In the genomic region with DNA sequence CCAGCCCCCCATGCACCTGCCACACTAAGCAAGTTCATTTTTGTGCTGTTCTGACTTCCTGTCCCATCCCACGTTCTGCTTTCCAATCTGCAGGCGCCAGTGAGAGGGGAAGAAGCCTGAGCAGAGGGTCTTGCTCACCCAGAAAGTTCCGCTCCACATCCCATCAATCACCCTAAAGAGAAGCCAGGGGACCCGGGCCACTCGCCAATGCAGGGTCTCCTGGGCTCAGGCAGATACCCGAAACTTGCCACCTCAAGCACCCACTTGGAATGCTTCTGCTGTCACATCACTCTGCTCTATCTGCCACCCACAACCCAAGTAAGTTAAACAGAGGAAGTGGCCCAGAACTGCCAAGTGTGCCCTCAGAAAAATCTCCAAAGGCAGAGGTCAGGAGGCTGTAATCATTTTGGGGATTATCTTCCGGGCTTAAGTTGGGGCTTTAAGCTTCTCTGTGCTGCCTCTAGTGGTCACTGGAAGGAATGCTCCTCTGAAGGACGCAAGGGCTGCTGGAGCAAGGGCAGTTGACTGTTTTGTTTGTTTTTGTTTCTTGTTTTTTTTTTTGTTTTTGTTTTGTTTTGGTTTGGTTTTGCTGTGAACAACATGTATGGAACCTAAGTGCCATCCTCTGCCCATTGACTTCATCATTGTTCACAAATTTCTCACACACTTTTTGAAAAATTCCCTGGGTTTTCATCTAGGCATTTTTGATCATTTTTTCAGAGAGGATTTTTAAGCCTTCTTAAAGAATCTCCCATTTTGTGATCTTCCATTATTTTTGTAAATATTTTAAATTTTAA, we compare ENCODE assay signal across 8 cellular contexts. TPM values are rescaled to one million over a fixed set of nuclear protein-coding genes. Genes with fewer than 3 reads are reported as not detected.
A peak's percentile ranks its signal among the peaks of the same experiment; 100 is the strongest.
DNase-seq lines count a peak whose midpoint lies in the region; ATAC-seq and TF ChIP-seq lines count a peak whose summit lies in the region.

No MANE protein-coding gene starts in this region.

- H3K27me3 ChIP-seq in HL-60 (ENCODE audit: insufficient read depth, poor library complexity, severe bottlenecking), result no peaks in the 10 kb centered on the region
- no peaks in the 10 kb centered on the region for H3K27me3 ChIP-seq in SU-DHL-6 (ENCODE audit: low read length)
- no peaks in the 10 kb centered on the region for H3K27me3 ChIP-seq in esophagus squamous epithelium
- no peaks in the 10 kb centered on the region for H3K27me3 ChIP-seq in neutrophil

- no peak for TF ChIP-seq POLR2A in esophagus squamous epithelium (IDR thresholded peaks at IDR 0.05)

- DNase-seq in NCI-H345 (lab: John Stamatoyannopoulos, UW) (peak; percentile 7), NCI-H345 treated with DMSO at 0.1 percent for 48 hours (lab: John Stamatoyannopoulos, UW; ENCODE audit: unreplicated experiment) (no peak), HL-60 (ENCODE audit: low read depth in 1 of 2, low spot score in 1 of 2) (peak; percentile 57 to 58), esophagus squamous epithelium (lab: John Stamatoyannopoulos, UW) (no peak), T-helper 9 cell (no peak)

- H3K4me1 ChIP-seq in esophagus squamous epithelium, result no peaks in the 10 kb centered on the region
- H3K4me1 ChIP-seq in neutrophil (ENCODE audit: control insufficient read depth in 1 of 2, insufficient read depth in 1 of 2, low read depth in 1 of 2, low read length in 1 of 2), result peaks cover 0 to 6% of the 10 kb centered on the region in 2 experiments

- intact Hi-C loops in esophagus squamous epithelium (cut with DNase I), result no loop called here

- H3K27ac ChIP-seq in HL-60 (replicated peaks), result no peak overlapping the region
- H3K27ac ChIP-seq in SU-DHL-6 (ENCODE audit: low read depth, low read length), result no peak overlapping the region
- H3K27ac ChIP-seq in esophagus squamous epithelium, result no peak overlapping the region
- H3K27ac ChIP-seq in neutrophil, result no peak overlapping the region

- H3F3A ChIP-seq in SU-DHL-6 (ENCODE audit: insufficient read depth), result no peaks in the 10 kb centered on the region

- TF ChIP-seq CTCF in HL-60 (IDR thresholded peaks at IDR 0.05; ENCODE audit: insufficient read depth, low read length) (peak; percentile 93), SU-DHL-6 (IDR thresholded peaks at IDR 0.05; ENCODE audit: insufficient read depth, low read length, poor library complexity, severe bottlenecking) (peak; percentile 95), esophagus squamous epithelium (IDR thresholded peaks at IDR 0.05) (peak; percentile 37 to 71 (median 46)), neutrophil (IDR thresholded peaks at IDR 0.05) (peak; percentile 69)

- H2AFZ ChIP-seq in SU-DHL-6 (ENCODE audit: low read depth, low read length, severe bottlenecking), result peak overlapping the region; percentile 84

- H4K20me1 ChIP-seq in SU-DHL-6 (ENCODE audit: low read depth, low read length), result no peaks in the 10 kb centered on the region

- no peaks in the 10 kb centered on the region for H3K9me2 ChIP-seq in SU-DHL-6 (replicated peaks; ENCODE audit: insufficient read depth, low read length)

- peak overlapping the region; percentile 17; the same call in 1 of the 2 replicates for H3K4me3 ChIP-seq in HL-60 (replicated peaks; ENCODE audit: insufficient read depth, low read length)
- no peak overlapping the region for H3K4me3 ChIP-seq in SU-DHL-6 (ENCODE audit: insufficient read depth, low read length, poor library complexity, severe bottlenecking)
- H3K4me3 ChIP-seq in esophagus squamous epithelium, result no peak overlapping the region
- H3K4me3 ChIP-seq in neutrophil (ENCODE audit: low read depth in 1 of 2, low read length in 1 of 2), result no peak overlapping the region

- ATAC-seq in GM21367 (IDR thresholded peaks at IDR 0.05; ENCODE audit: unreplicated experiment), result peak; percentile 91

- WGBS in esophagus squamous epithelium, 2 donors, result 52 to 57% methylated on average over 5 to 6 of the region's 8 CpGs

- peak overlapping the region; percentile 23 for H3K4me2 ChIP-seq in SU-DHL-6 (ENCODE audit: low read depth, low read length, poor library complexity, severe bottlenecking)

- no peaks in the 10 kb centered on the region for H3K79me2 ChIP-seq in SU-DHL-6 (ENCODE audit: insufficient read depth, low read length)

- no peaks in the 10 kb centered on the region for H3K36me3 ChIP-seq in SU-DHL-6 (ENCODE audit: low read length)
- no peaks in the 10 kb centered on the region for H3K36me3 ChIP-seq in esophagus squamous epithelium
- H3K36me3 ChIP-seq in neutrophil, result no peaks in the 10 kb centered on the region

- H3K9ac ChIP-seq in SU-DHL-6 (ENCODE audit: low read length), result no peak overlapping the region

- H3K9me3 ChIP-seq in SU-DHL-6 (ENCODE audit: insufficient read depth, low read length) (no peaks in the 10 kb centered on the region), esophagus squamous epithelium (no peaks in the 10 kb centered on the region), neutrophil (no peaks in the 10 kb centered on the region)

RNA-seq across cellular contexts. Expression of a gene that starts 25.5 kb away (rescaled TPM):
- 1 to 10 TPM in 2 of 4 donors, under 1 TPM in 2; 0.53 to 1.6 (median 0.95) TPM for total RNA-seq in esophagus squamous epithelium

Comparison
In these comparisons a context has a peak if more than half of its experiments do, and no peak if none do; other contexts are left out.
1. DNase-seq: peak in NCI-H345 (single experiment) and HL-60 (2 of 2); none in NCI-H345 treated with DMSO at 0.1 percent for 48 hours (single experiment), esophagus squamous epithelium (single experiment) and T-helper 9 cell (single experiment).
2. Peak in every context shown above with its lines, with median percentiles within 50 percentile points of each other: CTCF ChIP-seq.